1 cellular context compared by ENCODE assay signal in genomic region chr7:82677064-82677463, GRCh38.
TF ChIP-seq lines count a peak whose summit lies in the region.

No MANE protein-coding gene starts in this region.

TF ChIP-seq in WTC11, 78 proteins besides CTCF, POLR2A, EP300 and RAD21 (continued from another document):
- TF ChIP-seq AFF4 (CRISPR knock-in tag; IDR thresholded peaks at IDR 0.05; ENCODE audit: borderline replicate concordance), result no peak
- no peak for TF ChIP-seq ARID4B (CRISPR knock-in tag; IDR thresholded peaks at IDR 0.05; ENCODE audit: borderline replicate concordance)
- no peak for TF ChIP-seq CREM (CRISPR knock-in tag; IDR thresholded peaks at IDR 0.05)
- TF ChIP-seq ZMAT4 (CRISPR knock-in tag; IDR thresholded peaks at IDR 0.05), result no peak
- TF ChIP-seq ZNF281 (CRISPR knock-in tag; IDR thresholded peaks at IDR 0.05), result no peak
- no peak for TF ChIP-seq FOXP4 (CRISPR knock-in tag; IDR thresholded peaks at IDR 0.05)
- TF ChIP-seq USF1 (CRISPR knock-in tag; IDR thresholded peaks at IDR 0.05), result no peak
- no peak for TF ChIP-seq IRF2 (CRISPR knock-in tag; IDR thresholded peaks at IDR 0.05; ENCODE audit: borderline replicate concordance, low read depth)
